In genomic region chr20:48703107-48703506, GRCh38 we compare ENCODE assay signal across 14 cellular contexts.
DNase-seq lines count a peak whose midpoint lies in the region; ATAC-seq, FAIRE-seq and TF ChIP-seq lines count a peak whose summit lies in the region.
"Had no signal": no experiment of that assay in that cellular context is flagged by ENCODE, and none has a peak within 500 bp of the region (broad histone marks: within the 10 kb centered on the region; RNA-seq: fewer than 3 reads in every experiment).

No MANE protein-coding gene starts in this region.

- CTCF ChIA-PET in endothelial cell of umbilical vein (lab: Charles Lee) = interaction anchor here (0.8 to 1.2 kb wide), 3 partner anchors 9 to 45 kb away, joined by 3 read pairs; no protein-coding TSS in a partner anchor

- H3K27ac ChIP-seq in endothelial cell of umbilical vein (ENCODE audit: insufficient read depth, low read depth, low read length) = no peak overlapping the region
- peak overlapping the region in 3 of 8 donors; percentile 32 to 50 (median 35) for H3K27ac ChIP-seq in spleen
- H3K27ac ChIP-seq: foreskin keratinocyte had no signal

- dilution Hi-C loops in endothelial cell of umbilical vein (cut with MboI; ENCODE audit: extremely low pct_ligation_motif_present, low sequenced_read_pairs) = no loop called here

- no peak for TF ChIP-seq POLR2A in endothelial cell of umbilical vein (IDR thresholded peaks at IDR 0.05; ENCODE audit: low read depth, low read length)
- TF ChIP-seq POLR2A in spleen (IDR thresholded peaks at IDR 0.05) = no peak

- TF ChIP-seq CTCF in endothelial cell of umbilical vein (IDR thresholded peaks at IDR 0.05; ENCODE audit: extremely low read depth in 1 of 2, insufficient read depth in 1 of 2, low read depth in 1 of 2, low read length in 2 of 2) (no peak), spleen (IDR thresholded peaks at IDR 0.05 in 8 of 11, conservative IDR thresholded peaks at IDR 0.05 in 3 of 11) (no peak)

- BruUV-seq in endothelial cell of umbilical vein (replicated peaks; lab: Mats Ljungman, UMichigan) = no TSS peak

- H3K79me2 ChIP-seq in endothelial cell of umbilical vein (ENCODE audit: control insufficient read depth, insufficient read depth, low read length) = peaks cover 22% of the 10 kb centered on the region

- ATAC-seq in GM21528 (IDR thresholded peaks at IDR 0.05; ENCODE audit: low FRiP score, unreplicated experiment) = no peak
- ATAC-seq: foreskin keratinocyte had no signal

- H4K20me1 ChIP-seq in endothelial cell of umbilical vein (replicated peaks; ENCODE audit: control insufficient read depth, extremely low read depth, insufficient read depth, low read length) = no peaks in the 10 kb centered on the region

- H3K9ac ChIP-seq in endothelial cell of umbilical vein (replicated peaks; ENCODE audit: extremely low read depth, insufficient read depth, low read length) = no peak overlapping the region

- H3K27me3 ChIP-seq in endothelial cell of umbilical vein (ENCODE audit: control insufficient read depth in 2 of 2, insufficient read depth in 2 of 2, low read length in 2 of 2) (no peaks in the 10 kb centered on the region), spleen (replicated peaks in 1 of 7) (no peaks in the 10 kb centered on the region)

- WGBS in spleen, 5 donors = 59 to 73% (median 68%) methylated on average over 10 to 12 of the region's 12 CpGs

- H3K9me3 ChIP-seq in endothelial cell of umbilical vein (replicated peaks; ENCODE audit: control insufficient read depth, insufficient read depth, low read length) (no peaks in the 10 kb centered on the region), spleen (no peaks in the 10 kb centered on the region)

- DNase-seq in DMS79 (lab: John Stamatoyannopoulos, UW) = peak; percentile 27
- peak; percentile 81 for DNase-seq in NCI-H2171 (lab: John Stamatoyannopoulos, UW)
- no peak for DNase-seq in endothelial cell of umbilical vein (ENCODE audit: low read depth, low spot score)
- peak; percentile 71 for DNase-seq in spleen
- DNase-seq in T-helper 1 cell = no peak
- no peak for DNase-seq in NCI-H128 (lab: John Stamatoyannopoulos, UW; ENCODE audit: unreplicated experiment)
- DNase-seq: activated effector memory CD4-positive, alpha-beta T cell treated with Interleukin-2 at 50 U/mL for 16 hours; CD4-positive, CD25-positive, alpha-beta regulatory T cell; foreskin keratinocyte; mesenchymal stem cell; NCI-H187; stimulated activated CD4-positive, alpha-beta T cell treated with anti-CD3 and anti-CD28 coated beads, Interleukin-12 subunit alpha, Interleukin-12 subunit beta, amount 100 ng/mL, for 4 hours had no signal

- H3K4me2 ChIP-seq in endothelial cell of umbilical vein (ENCODE audit: insufficient read depth, low read length) = no peak overlapping the region

- FAIRE-seq in endothelial cell of umbilical vein (lab: Jason Lieb, UNC) = peak; percentile 8
- FAIRE-seq: TTC549 had no signal

- H3K4me1 ChIP-seq in endothelial cell of umbilical vein (ENCODE audit: control insufficient read depth, extremely low read depth, insufficient read depth, low read length) (no peaks in the 10 kb centered on the region), spleen (peaks cover 3 to 72% (median 43%) of the 10 kb centered on the region in 6 donors)
- H3K4me1 ChIP-seq: foreskin keratinocyte had no signal

- H3K36me3 ChIP-seq in endothelial cell of umbilical vein (ENCODE audit: control insufficient read depth in 2 of 2, extremely low read depth in 1 of 2, insufficient read depth in 2 of 2, low read length in 2 of 2) = peaks cover 8 to 11% of the 10 kb centered on the region in 2 experiments
- peaks cover 0 to 100% (median 62%) of the 10 kb centered on the region in 6 donors for H3K36me3 ChIP-seq in spleen

- POLR2A ChIA-PET in endothelial cell of umbilical vein (lab: Charles Lee) = no interaction called here

- no peak overlapping the region for H2AFZ ChIP-seq in endothelial cell of umbilical vein (ENCODE audit: low read depth, low read length)

- no peaks in the 10 kb centered on the region for H3K9me1 ChIP-seq in endothelial cell of umbilical vein (replicated peaks; ENCODE audit: control insufficient read depth, extremely low read depth, insufficient read depth, low read length)

- H3K4me3 ChIP-seq in endothelial cell of umbilical vein (replicated peaks in 1 of 3; ENCODE audit: insufficient read depth in 1 of 3, low read depth in 1 of 3, low read length in 3 of 3) (no peak overlapping the region), spleen (no peak overlapping the region)

- intact Hi-C loops in endothelial cell of umbilical vein (cut with micrococcal nuclease) = no loop called here
- intact Hi-C loops in spleen (cut with DNase I; ENCODE audit: low total_unique reads) = no loop called here

TF ChIP-seq in endothelial cell of umbilical vein, 7 proteins besides CTCF, POLR2A, EP300 and RAD21:
- TF ChIP-seq JUN (IDR thresholded peaks at IDR 0.05; ENCODE audit: borderline replicate concordance, insufficient read depth, insufficient read length, low read depth) (no peak), EZH2 (IDR thresholded peaks at IDR 0.05; ENCODE audit: borderline replicate concordance, low read depth, low read length, severe bottlenecking) (no peak), FOS (IDR thresholded peaks at IDR 0.05; ENCODE audit: borderline replicate concordance, insufficient read depth, low read length) (no peak), MYC (IDR thresholded peaks at IDR 0.05; ENCODE audit: low read depth, low read length) (no peak), GATA2 (IDR thresholded peaks at IDR 0.05; ENCODE audit: insufficient read depth, insufficient read length, low read depth, low read length) (no peak), POLR2AphosphoS5 (IDR thresholded peaks at IDR 0.05; ENCODE audit: insufficient read depth, low read depth, low read length) (no peak), MAX (IDR thresholded peaks at IDR 0.05; ENCODE audit: insufficient read depth, insufficient read length) (no peak)

Comparison
In these comparisons a context has a peak if more than half of its experiments do, and no peak if none do; other contexts are left out.
1. DNase-seq: peak in DMS79 (single experiment), NCI-H2171 (single experiment) and spleen (single experiment); none in endothelial cell of umbilical vein (single experiment), T-helper 1 cell (0 of 5) and NCI-H128 (single experiment).